4 cellular contexts compared by ENCODE assay signal in the genomic region with DNA sequence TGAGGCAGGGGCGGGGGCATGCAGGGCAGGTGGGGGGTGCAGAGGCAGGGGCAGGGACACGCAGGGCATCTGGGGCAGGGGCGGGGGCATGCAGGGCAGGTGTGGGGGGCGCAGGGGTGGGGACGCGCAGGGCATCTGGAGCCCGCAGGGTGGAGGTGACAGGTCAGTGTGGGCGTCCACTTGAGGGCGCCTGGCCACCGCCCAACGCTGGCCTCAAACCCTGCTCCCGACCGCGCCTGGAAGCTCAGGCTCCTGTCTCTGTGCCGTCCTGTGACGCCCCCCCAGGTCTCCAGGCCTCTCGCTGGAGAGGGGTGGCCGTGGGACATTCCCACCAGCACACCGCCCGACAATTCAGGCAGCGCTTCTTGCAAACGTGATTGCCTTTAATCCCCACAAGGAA. TPM values are rescaled to one million over a fixed set of nuclear protein-coding genes. Genes with fewer than 3 reads are reported as not detected.
"Had no signal": no experiment of that assay in that cellular context is flagged by ENCODE, and none has a peak within 500 bp of the region (broad histone marks: within the 10 kb centered on the region; RNA-seq: fewer than 3 reads in every experiment).

No MANE protein-coding gene starts in this region.

RNA-seq across cellular contexts. Expression of a gene that starts 59.4 kb away (rescaled TPM):
- total RNA-seq: activated CD4-positive, alpha-beta memory T cell treated with anti-CD3 and anti-CD28 coated beads, Interleukin-2, amount 10 ng/mL, durations not matched to agents 7 days and 5 days; myocyte; RPMI7951; SJSA1 had no signal
